8 cellular contexts compared by ENCODE assay signal in genomic region chr5:65925601-65926275, GRCh38. TPM values are rescaled to one million over a fixed set of nuclear protein-coding genes. Genes with fewer than 3 reads are reported as not detected.
DNase-seq lines count a peak whose midpoint lies in the region; ATAC-seq, FAIRE-seq and TF ChIP-seq lines count a peak whose summit lies in the region.

No MANE protein-coding gene starts in this region.

- H3K36me3 ChIP-seq in duodenal mucosa (ENCODE audit: control insufficient read depth in 1 of 2, insufficient read depth in 2 of 2, low read length in 2 of 2) = no peaks in the 10 kb centered on the region
- no peaks in the 10 kb centered on the region for H3K36me3 ChIP-seq in lung (ENCODE audit: control insufficient read depth in 2 of 2, insufficient read depth in 2 of 2, low read length in 2 of 2)

- ATAC-seq in HG03439 (IDR thresholded peaks at IDR 0.05; ENCODE audit: unreplicated experiment) (peak; percentile 75), lung (ENCODE audit: insufficient read depth, low FRiP score) (peak; percentile 77)

- WGBS in lung, 2 donors = 0 to 1% methylated on average over 67 to 94 of the region's 94 CpGs

- TF ChIP-seq CTCF in lung (IDR thresholded peaks at IDR 0.05; ENCODE audit: control extremely low read depth, extremely low read depth) = peak; percentile 12

- no peak for FAIRE-seq in GM19239 (lab: Jason Lieb, UNC)

- H3K9me3 ChIP-seq in duodenal mucosa (ENCODE audit: control insufficient read depth in 1 of 2, low read length in 2 of 2) (no peaks in the 10 kb centered on the region), lung (ENCODE audit: control insufficient read depth in 2 of 2, insufficient read depth in 1 of 2, low read length in 1 of 2) (no peaks in the 10 kb centered on the region)

- H3K27ac ChIP-seq in duodenal mucosa (ENCODE audit: low read depth, low read length) (peak overlapping the region; percentile 99), lung (ENCODE audit: low read depth in 1 of 2, low read length in 1 of 2) (peak overlapping the region; percentile 99 to 100)

- H3K27me3 ChIP-seq in duodenal mucosa (ENCODE audit: control insufficient read depth in 1 of 2, insufficient read depth in 2 of 2, low read length in 2 of 2) (no peaks in the 10 kb centered on the region), lung (ENCODE audit: control insufficient read depth, insufficient read depth) (no peaks in the 10 kb centered on the region)

- peaks cover 8 to 17% of the 10 kb centered on the region in 2 donors for H3K4me1 ChIP-seq in duodenal mucosa (ENCODE audit: control insufficient read depth in 1 of 2, insufficient read depth in 2 of 2, low read length in 2 of 2)
- no peaks in the 10 kb centered on the region for H3K4me1 ChIP-seq in lung (ENCODE audit: control insufficient read depth in 2 of 2, insufficient read depth in 2 of 2, low read length in 2 of 2)

- peak overlapping the region; percentile 83 to 89 for H3K9ac ChIP-seq in duodenal mucosa (ENCODE audit: low read depth in 1 of 2, low read length in 2 of 2)

- DNase-seq in CD1c-positive myeloid dendritic cell (ENCODE audit: extremely low spot score) (peak; percentile 87), GM19239 (ENCODE audit: insufficient read length, low spot score) (peak; percentile 73), NCI-H524 (lab: John Stamatoyannopoulos, UW) (peak; percentile 54 to 82), lung (ENCODE audit: low spot score) (peak; percentile 80)
- peak; percentile 46 to 63 for DNase-seq in activated CD4-positive, alpha-beta T cell treated with anti-CD3 and anti-CD28 coated beads, Interleukin-2, amount 50 U/mL, for 24 hours (ENCODE audit: low read depth in 1 of 2, low spot score in 1 of 2)
- DNase-seq in stimulated activated CD4-positive, alpha-beta T cell treated with anti-CD3 and anti-CD28 coated beads, TNF-alpha, amount 100 ng/mL, for 24 hours (ENCODE audit: low read depth in 3 of 3) = peak; percentile 48 to 66 (median 51)

- H3K4me3 ChIP-seq in duodenal mucosa (ENCODE audit: low read depth in 1 of 2, low read length in 2 of 2) = peak overlapping the region; percentile 91 to 100
- peak overlapping the region; percentile 96 for H3K4me3 ChIP-seq in lung

RNA-seq across cellular contexts. Expression of gene ERBIN, which starts 0.6 kb away (rescaled TPM):
- total RNA-seq in lung = 100 to 1,000 TPM in 1 of 2 donors, 10 to 100 TPM in 1; 57.5 to 235 TPM
- polyA plus RNA-seq in lung = 10 to 100 TPM; 13.8 to 26.3 TPM

Comparison
In these comparisons a context has a peak if more than half of its experiments do, and no peak if none do; other contexts are left out.
1. Peak in every context shown above with its lines: DNase-seq, ATAC-seq, H3K4me3 ChIP-seq and H3K27ac ChIP-seq.